Comparison of ENCODE assay signal across 25 cellular contexts in genomic region chr9:92561374-92562329, GRCh38. TPM values are rescaled to one million over a fixed set of nuclear protein-coding genes. Genes with fewer than 3 reads are reported as not detected.
DNase-seq lines count a peak whose midpoint lies in the region; ATAC-seq and TF ChIP-seq lines count a peak whose summit lies in the region.
"Had no signal": no experiment of that assay in that cellular context is flagged by ENCODE, and none has a peak within 500 bp of the region (broad histone marks: within the 10 kb centered on the region; RNA-seq: fewer than 3 reads in every experiment).

No MANE protein-coding gene starts in this region.

- 79% methylated on average over 5 of the region's 5 CpGs for WGBS in right lobe of liver (ENCODE audit: insufficient coverage, low coverage, low lambda C conversion rate, missing lambda C conversion rate)

- no peak overlapping the region for H3K4me3 Mint-ChIP-seq in osteocyte (ENCODE audit: unreplicated experiment)
- H3K4me3 Mint-ChIP-seq: activated naive CD8-positive, alpha-beta T cell; natural killer cell treated with Interleukin-12 subunit alpha and Interleukin-12 subunit beta and Interleukin-15 and Interleukin-18, amount 100 ng/mL, for 72 hours had no signal

- peaks cover 23% of the 10 kb centered on the region for H3K4me1 Mint-ChIP-seq in osteocyte (ENCODE audit: unreplicated experiment)

- H3K9me3 ChIP-seq in right lobe of liver = no peaks in the 10 kb centered on the region
- H3K9me3 ChIP-seq: breast epithelium, prostate gland, thyroid gland had no signal

- no peak for TF ChIP-seq POLR2A in right lobe of liver (IDR thresholded peaks at IDR 0.05)

- ATAC-seq in left colon = peak; percentile 50
- ATAC-seq in right lobe of liver = no peak
- ATAC-seq in HG03135 (IDR thresholded peaks at IDR 0.05; ENCODE audit: unreplicated experiment) = no peak
- ATAC-seq: natural killer cell treated with Interleukin-12 subunit alpha and Interleukin-12 subunit beta and Interleukin-15 and Interleukin-18, amount 100 ng/mL, for 72 hours had no signal

- H3K27me3 ChIP-seq in right lobe of liver = no peaks in the 10 kb centered on the region
- H3K27me3 ChIP-seq: breast epithelium, thyroid gland had no signal

- H3K27me3 Mint-ChIP-seq in osteocyte (ENCODE audit: unreplicated experiment) = no peaks in the 10 kb centered on the region
- H3K27me3 Mint-ChIP-seq: activated naive CD8-positive, alpha-beta T cell; natural killer cell treated with Interleukin-12 subunit alpha and Interleukin-12 subunit beta and Interleukin-15 and Interleukin-18, amount 100 ng/mL, for 72 hours had no signal

- H3K4me1 ChIP-seq in right lobe of liver = no peaks in the 10 kb centered on the region
- H3K4me1 ChIP-seq: breast epithelium, prostate gland had no signal

- no peaks in the 10 kb centered on the region for H3K36me3 ChIP-seq in right lobe of liver
- H3K36me3 ChIP-seq: breast epithelium, prostate gland, thyroid gland had no signal

- no peak for TF ChIP-seq CTCF in AG09309 (IDR thresholded peaks at IDR 0.05; ENCODE audit: control insufficient read depth, insufficient read depth, low read depth, low read length, missing control alignments)
- no peak for TF ChIP-seq CTCF in astrocyte of the spinal cord (IDR thresholded peaks at IDR 0.05; ENCODE audit: low read depth, low read length)
- TF ChIP-seq CTCF in right lobe of liver (IDR thresholded peaks at IDR 0.05) = no peak
- TF ChIP-seq CTCF in osteocyte (IDR thresholded peaks at IDR 0.05) = no peak

- H3K9me3 Mint-ChIP-seq in osteocyte (ENCODE audit: unreplicated experiment) = peaks cover 11% of the 10 kb centered on the region
- H3K9me3 Mint-ChIP-seq: natural killer cell treated with Interleukin-12 subunit alpha and Interleukin-12 subunit beta and Interleukin-15 and Interleukin-18, amount 100 ng/mL, for 72 hours had no signal

- no peak overlapping the region for H3K4me3 ChIP-seq in AG09309 (ENCODE audit: control insufficient read depth, low read depth, low read length)
- H3K4me3 ChIP-seq in astrocyte of the spinal cord (ENCODE audit: low read depth, low read length) = no peak overlapping the region
- no peak overlapping the region for H3K4me3 ChIP-seq in right lobe of liver
- H3K4me3 ChIP-seq: breast epithelium, prostate gland, thyroid gland had no signal

- H3K27ac ChIP-seq in right lobe of liver = no peak overlapping the region
- H3K27ac ChIP-seq: prostate gland, thyroid gland had no signal

- no peak overlapping the region for H3K27ac Mint-ChIP-seq in osteocyte (ENCODE audit: unreplicated experiment)
- H3K27ac Mint-ChIP-seq: activated naive CD8-positive, alpha-beta T cell; natural killer cell treated with Interleukin-12 subunit alpha and Interleukin-12 subunit beta and Interleukin-15 and Interleukin-18, amount 100 ng/mL, for 72 hours had no signal

- DNase-seq in AG09309 (ENCODE audit: low read depth) (peak; percentile 59), LoVo (ENCODE audit: low spot score) (peak; percentile 4), astrocyte of the spinal cord (ENCODE audit: low read depth, low spot score) (peak; percentile 85), left colon (no peak), right lobe of liver (no peak), NCI-H82 (lab: John Stamatoyannopoulos, UW) (no peak), osteocyte (ENCODE audit: extremely low spot score, unreplicated experiment) (no peak)
- DNase-seq: activated CD4-positive, CD25-positive, alpha-beta regulatory T cell; dermis blood vessel endothelial cell; DMS79 treated with DMSO at 0.1 percent for 48 hours; H7; head of caudate nucleus; MV-4-11; NCI-H187 treated with DMSO at 0.1 percent for 48 hours; SIG-M5; stimulated activated CD4-positive, alpha-beta T cell treated with anti-CD3 and anti-CD28 coated beads, Interleukin-12 subunit alpha, Interleukin-12 subunit beta, amount 100 ng/mL, for 4 hours; thyroid gland had no signal

- in situ Hi-C loops in astrocyte of the spinal cord (cut with HindIII; ENCODE audit: low sequenced_read_pairs) = no loop called here

- H3K36me3 Mint-ChIP-seq in osteocyte (ENCODE audit: unreplicated experiment) = peaks cover 2% of the 10 kb centered on the region

- intact Hi-C loops in left colon (cut with DNase I, micrococcal nuclease) (no loop called here), right lobe of liver (cut with DNase I) (no loop called here)

RNA-seq across cellular contexts. Expression of gene ECM2, which starts 25.9 kb away (rescaled TPM):
- total RNA-seq in left colon = 1 to 10 TPM; 1.1 to 2.9 TPM
- total RNA-seq in right lobe of liver = 10 to 100 TPM; 19.0 to 27.1 (median 22.4) TPM
- total RNA-seq in osteocyte = 53.3 and 56.0 TPM in 2 replicates
- total RNA-seq: activated CD8-positive, alpha-beta memory T cell treated with anti-CD3 and anti-CD28 coated beads for 36 hours; dermis blood vessel endothelial cell; H7; lung microvascular endothelial cell; natural killer cell treated with Interleukin-12 subunit alpha and Interleukin-12 subunit beta and Interleukin-15 and Interleukin-18, amount 100 ng/mL, for 72 hours; T-helper 2 cell treated with Interferon-gamma antibody and Interleukin-4, amounts not matched to agents 100 ng/mL and 5 ng/mL, for 36 hours had no signal

Comparison
In these comparisons a context has a peak if more than half of its experiments do, and no peak if none do; other contexts are left out.
1. DNase-seq: peak in AG09309 (single experiment), LoVo (single experiment) and astrocyte of the spinal cord (single experiment); none in left colon (0 of 2), right lobe of liver (0 of 3), NCI-H82 (single experiment) and osteocyte (single experiment).
2. RNA of gene ECM2, which starts 25.9 kb away (total RNA-seq): 53.3 to 56.0 TPM in osteocyte and 19.0 to 27.1 TPM in right lobe of liver; 1.1 to 2.9 TPM in left colon; every median in the first group is over 4 times any median in the second.